31 cellular contexts compared by ENCODE assay signal in genomic region chr16:54090602-54091001, GRCh38.
A peak's percentile ranks its signal among the peaks of the same experiment; 100 is the strongest.
DNase-seq lines count a peak whose midpoint lies in the region; ATAC-seq, FAIRE-seq and TF ChIP-seq lines count a peak whose summit lies in the region.
"Had no signal": no experiment of that assay in that cellular context is flagged by ENCODE, and none has a peak within 500 bp of the region (broad histone marks: within the 10 kb centered on the region; RNA-seq: fewer than 3 reads in every experiment).

No MANE protein-coding gene starts in this region.

- in situ Hi-C loops in HepG2 (cut with HindIII; ENCODE audit: extremely low pct_ligation_motif_present, low pct_unique_long_range_greater_than_20kb) = no loop called here

- peaks cover 22% of the 10 kb centered on the region for H3K4me1 ChIP-seq in HepG2 (ENCODE audit: insufficient read depth, low read length)
- no peaks in the 10 kb centered on the region for H3K4me1 ChIP-seq in right lobe of liver
- H3K4me1 ChIP-seq: A549; BE2C; BLaER1; BLaER1 treated with 17β-estradiol and CSF1 and Interleukin-3, amounts not matched to agents 10 nM and 100 nM; Caco-2 had no signal

- BruUV-seq in HepG2 (replicated peaks; lab: Mats Ljungman, UMichigan) = no TSS peak

- H3K27ac ChIP-seq in HepG2 (ENCODE audit: extremely low read length, insufficient read depth, low read length) (no peak overlapping the region), right lobe of liver (no peak overlapping the region)
- H3K27ac ChIP-seq: 22Rv1; A549; BLaER1; BLaER1 treated with 17β-estradiol and CSF1 and Interleukin-3, amounts not matched to agents 10 nM and 100 nM; C4-2B had no signal

- CTCF ChIA-PET in HepG2 (lab: Yijun Ruan, JAX; ENCODE audit: low intra/inter-chr PET ratio, low total read pairs) = no interaction called here

- intact Hi-C loops in HepG2 (cut with micrococcal nuclease; ENCODE audit: unreplicated experiment) (no loop called here), right lobe of liver (cut with DNase I) (no loop called here)

- H3K9me3 ChIP-seq in HepG2 (ENCODE audit: low read length) (no peaks in the 10 kb centered on the region), right lobe of liver (no peaks in the 10 kb centered on the region)
- H3K9me3 ChIP-seq: A549, BE2C, BLaER1, Caco-2 had no signal

- TF ChIP-seq EP300 in HepG2 (IDR thresholded peaks at IDR 0.05; ENCODE audit: low read depth in 2 of 2, low read length in 2 of 2) = no peak
- TF ChIP-seq EP300 in HepG2 (CRISPR knock-in tag; IDR thresholded peaks at IDR 0.05; ENCODE audit: borderline replicate concordance) = no peak

- no peaks in the 10 kb centered on the region for H3K79me2 ChIP-seq in HepG2 (ENCODE audit: insufficient read depth, low read length)

- TF ChIP-seq POLR2A in HepG2 (IDR thresholded peaks at IDR 0.05; ENCODE audit: insufficient read depth in 1 of 2, low read depth in 2 of 2, low read length in 2 of 2) (no peak), right lobe of liver (IDR thresholded peaks at IDR 0.05) (no peak)

- FAIRE-seq in HepG2 (lab: Jason Lieb, UNC) = no peak
- FAIRE-seq: A204.1, D721Med had no signal

- H3K27me3 ChIP-seq in HepG2 (ENCODE audit: control insufficient read depth in 1 of 2, insufficient read depth in 2 of 2, low read length in 2 of 2) = no peaks in the 10 kb centered on the region
- no peaks in the 10 kb centered on the region for H3K27me3 ChIP-seq in right lobe of liver
- H3K27me3 ChIP-seq: BE2C; BLaER1; BLaER1 treated with 17β-estradiol and CSF1 and Interleukin-3, amounts not matched to agents 10 nM and 100 nM had no signal

- DNase-seq in HepG2 (ENCODE audit: low spot score) (no peak), right lobe of liver (no peak), islet precursor cell (peak; percentile 17), occipital lobe (lab: John Stamatoyannopoulos, UW) (no peak)
- DNase-seq: 8988T; ACHN; AML-193; BE2C; C1 segment of cervical spinal cord; Caco-2; Calu3; CD4-positive, alpha-beta memory T cell; CD4-positive, alpha-beta T cell; CD4-positive, CD25-positive, alpha-beta regulatory T cell; CD8-positive, alpha-beta memory T cell; CD8-positive, alpha-beta T cell; COR-L47; DMS 273 treated with DMSO at 0.1 percent for 48 hours; DMS153; DMS53; DMS79; DMS79 treated with DMSO at 0.1 percent for 48 hours; DND-41; EL had no signal

- no peak overlapping the region for H2AFZ ChIP-seq in HepG2 (ENCODE audit: low read length)

- WGBS in HepG2 (ENCODE audit: low lambda C conversion rate) = 95% methylated on average over 6 of the region's 6 CpGs
- 98% methylated on average over 4 of the region's 6 CpGs for WGBS in right lobe of liver (ENCODE audit: insufficient coverage, low coverage, low lambda C conversion rate, missing lambda C conversion rate)

- H3K4me3 ChIP-seq in HepG2 (replicated peaks in 1 of 3; ENCODE audit: insufficient read depth in 1 of 3, low read depth in 2 of 3, low read length in 3 of 3) (no peak overlapping the region), right lobe of liver (no peak overlapping the region)
- H3K4me3 ChIP-seq: A549; BLaER1; BLaER1 treated with 17β-estradiol and CSF1 and Interleukin-3, amounts not matched to agents 10 nM and 100 nM had no signal

- no peak for TF ChIP-seq RAD21 in HepG2 (CRISPR knock-in tag; IDR thresholded peaks at IDR 0.05)

- ATAC-seq in HepG2 (no peak), right lobe of liver (no peak)
- ATAC-seq: A549; CD8-positive, alpha-beta T cell had no signal

- H3K4me2 ChIP-seq in HepG2 (ENCODE audit: low read depth, low read length) = no peak overlapping the region
- H3K4me2 ChIP-seq: A549; BLaER1; BLaER1 treated with 17β-estradiol and CSF1 and Interleukin-3, amounts not matched to agents 10 nM and 100 nM had no signal

- no peak for TF ChIP-seq CTCF in HepG2 (CRISPR knock-in tag; IDR thresholded peaks at IDR 0.05)
- no peak for TF ChIP-seq CTCF in right lobe of liver (IDR thresholded peaks at IDR 0.05)

- no peaks in the 10 kb centered on the region for H4K20me1 ChIP-seq in HepG2 (ENCODE audit: insufficient read depth, low read length)
- H4K20me1 ChIP-seq: BLaER1; BLaER1 treated with 17β-estradiol and CSF1 and Interleukin-3, amounts not matched to agents 10 nM and 100 nM had no signal

- POLR2A ChIA-PET in HepG2 (lab: Yijun Ruan, JAX) = no interaction called here

- H3K36me3 ChIP-seq in HepG2 (replicated peaks in 1 of 2; ENCODE audit: control insufficient read depth in 1 of 2, insufficient read depth in 2 of 2, low read length in 2 of 2) (0 out of 5 replicates have a peak, but pooled peaks cover 0 to 2% of the 10 kb centered on the region in 2 experiments), right lobe of liver (no peaks in the 10 kb centered on the region)
- H3K36me3 ChIP-seq: BE2C, BLaER1 had no signal

- H3K9ac ChIP-seq in HepG2 (ENCODE audit: insufficient read depth, low read depth, low read length) = no peak overlapping the region
- H3K9ac ChIP-seq: BLaER1; BLaER1 treated with 17β-estradiol and CSF1 and Interleukin-3, amounts not matched to agents 10 nM and 100 nM had no signal

TF ChIP-seq in HepG2, 621 proteins besides CTCF, POLR2A, EP300 and RAD21:
- TF ChIP-seq ZBTB20 (CRISPR knock-in tag; IDR thresholded peaks at IDR 0.05; ENCODE audit: borderline replicate concordance, low read depth) (no peak), IRF2 (CRISPR knock-in tag; IDR thresholded peaks at IDR 0.05) (no peak), ZNF331 (CRISPR knock-in tag; IDR thresholded peaks at IDR 0.05) (peak; percentile 98)
TF ChIP-seq in HepG2: peak in this region for 1.
